Comparison of ENCODE assay signal across 1 cellular context in the genomic region with DNA sequence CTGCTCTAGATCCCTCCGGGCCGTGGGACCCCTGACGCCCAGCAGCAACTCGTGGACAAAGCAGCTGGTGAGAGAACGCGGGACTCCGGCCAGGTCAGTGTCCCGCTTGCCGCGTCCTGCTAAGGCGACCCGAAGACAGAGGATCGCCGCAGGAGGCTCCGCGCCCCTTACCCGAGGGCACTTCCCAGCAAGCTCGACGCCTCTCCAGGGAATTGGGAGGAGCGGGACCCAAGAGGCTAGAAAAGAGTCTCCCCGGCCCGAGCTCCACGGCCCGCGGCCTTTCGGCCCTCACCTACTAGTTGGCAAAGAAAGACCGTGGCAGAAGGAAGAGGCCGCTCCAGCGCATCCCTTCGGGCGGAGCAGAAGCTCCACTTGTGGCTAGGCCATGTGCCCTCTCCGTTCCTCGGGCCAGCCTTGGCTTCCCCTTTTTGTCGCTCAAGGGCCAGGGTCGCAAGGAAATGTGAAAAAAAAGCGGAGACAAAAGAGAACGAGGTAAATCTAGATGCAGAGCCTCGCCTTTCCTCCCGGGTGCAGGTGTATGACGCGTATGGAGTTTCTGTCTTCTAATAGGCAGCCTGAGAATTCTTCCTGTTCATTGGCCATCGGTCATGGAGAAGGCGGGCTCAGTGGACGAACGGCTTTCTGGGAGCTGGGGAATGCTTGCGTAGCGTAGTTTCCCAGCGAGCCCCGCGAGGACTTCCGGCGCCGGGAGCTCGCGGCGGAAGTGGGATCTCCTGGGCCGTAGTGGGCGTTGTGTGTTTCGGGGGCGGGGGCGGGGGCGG.
TF ChIP-seq lines count a peak whose summit lies in the region.

A gene with protein sequence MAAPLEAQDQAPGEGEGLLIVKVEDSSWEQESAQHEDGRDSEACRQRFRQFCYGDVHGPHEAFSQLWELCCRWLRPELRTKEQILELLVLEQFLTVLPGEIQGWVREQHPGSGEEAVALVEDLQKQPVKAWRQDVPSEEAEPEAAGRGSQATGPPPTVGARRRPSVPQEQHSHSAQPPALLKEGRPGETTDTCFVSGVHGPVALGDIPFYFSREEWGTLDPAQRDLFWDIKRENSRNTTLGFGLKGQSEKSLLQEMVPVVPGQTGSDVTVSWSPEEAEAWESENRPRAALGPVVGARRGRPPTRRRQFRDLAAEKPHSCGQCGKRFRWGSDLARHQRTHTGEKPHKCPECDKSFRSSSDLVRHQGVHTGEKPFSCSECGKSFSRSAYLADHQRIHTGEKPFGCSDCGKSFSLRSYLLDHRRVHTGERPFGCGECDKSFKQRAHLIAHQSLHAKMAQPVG (plus strand): TSS at position 692 of the 782 bp plus-strand sequence. CDS start 2,252 bp downstream, outside the sequence.

TF ChIP-seq in HCT116, 20 proteins besides CTCF, POLR2A, EP300 and RAD21 (continued from another document):
- TF ChIP-seq, protein P1, sequence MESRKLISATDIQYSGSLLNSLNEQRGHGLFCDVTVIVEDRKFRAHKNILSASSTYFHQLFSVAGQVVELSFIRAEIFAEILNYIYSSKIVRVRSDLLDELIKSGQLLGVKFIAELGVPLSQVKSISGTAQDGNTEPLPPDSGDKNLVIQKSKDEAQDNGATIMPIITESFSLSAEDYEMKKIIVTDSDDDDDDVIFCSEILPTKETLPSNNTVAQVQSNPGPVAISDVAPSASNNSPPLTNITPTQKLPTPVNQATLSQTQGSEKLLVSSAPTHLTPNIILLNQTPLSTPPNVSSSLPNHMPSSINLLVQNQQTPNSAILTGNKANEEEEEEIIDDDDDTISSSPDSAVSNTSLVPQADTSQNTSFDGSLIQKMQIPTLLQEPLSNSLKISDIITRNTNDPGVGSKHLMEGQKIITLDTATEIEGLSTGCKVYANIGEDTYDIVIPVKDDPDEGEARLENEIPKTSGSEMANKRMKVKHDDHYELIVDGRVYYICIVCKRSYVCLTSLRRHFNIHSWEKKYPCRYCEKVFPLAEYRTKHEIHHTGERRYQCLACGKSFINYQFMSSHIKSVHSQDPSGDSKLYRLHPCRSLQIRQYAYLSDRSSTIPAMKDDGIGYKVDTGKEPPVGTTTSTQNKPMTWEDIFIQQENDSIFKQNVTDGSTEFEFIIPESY (IDR thresholded peaks at IDR 0.05; ENCODE audit: extremely low read depth, insufficient replicate concordance, low read length), result no peak
- TF ChIP-seq CBX3 (IDR thresholded peaks at IDR 0.05; ENCODE audit: low read depth), result no peak
- TF ChIP-seq, protein P2, sequence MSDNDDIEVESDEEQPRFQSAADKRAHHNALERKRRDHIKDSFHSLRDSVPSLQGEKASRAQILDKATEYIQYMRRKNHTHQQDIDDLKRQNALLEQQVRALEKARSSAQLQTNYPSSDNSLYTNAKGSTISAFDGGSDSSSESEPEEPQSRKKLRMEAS (IDR thresholded peaks at IDR 0.05), result peak; percentile 49
- peak; percentile 73; the same call in 1 of the 2 replicates for TF ChIP-seq SIN3A (IDR thresholded peaks at IDR 0.05; ENCODE audit: low read depth)
- TF ChIP-seq REST (IDR thresholded peaks at IDR 0.05; ENCODE audit: low read depth), result no peak
- no peak for TF ChIP-seq YY1 (IDR thresholded peaks at IDR 0.05; ENCODE audit: extremely low read depth, insufficient replicate concordance, low read depth, low read length)
- peak; percentile 90 for TF ChIP-seq SP1 (IDR thresholded peaks at IDR 0.05; ENCODE audit: low read depth)
- no peak for TF ChIP-seq EZH2phosphoT487 (IDR thresholded peaks at IDR 0.05; ENCODE audit: borderline replicate concordance)
- peak; percentile 70 for TF ChIP-seq SRF (IDR thresholded peaks at IDR 0.05; ENCODE audit: low read depth)
- TF ChIP-seq, protein P3, sequence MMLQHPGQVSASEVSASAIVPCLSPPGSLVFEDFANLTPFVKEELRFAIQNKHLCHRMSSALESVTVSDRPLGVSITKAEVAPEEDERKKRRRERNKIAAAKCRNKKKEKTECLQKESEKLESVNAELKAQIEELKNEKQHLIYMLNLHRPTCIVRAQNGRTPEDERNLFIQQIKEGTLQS (IDR thresholded peaks at IDR 0.05), result no peak
- no peak for TF ChIP-seq FOSL1 (IDR thresholded peaks at IDR 0.05; ENCODE audit: low read depth)
- TF ChIP-seq ZFX (IDR thresholded peaks at IDR 0.05), result peak; percentile 89; the same call in 1 of the 2 replicates
- TF ChIP-seq ELF1 (IDR thresholded peaks at IDR 0.05; ENCODE audit: borderline replicate concordance, low read depth), result no peak; the same call in 1 of the 2 replicates
